11 cellular contexts compared by ENCODE assay signal in the genomic region with DNA sequence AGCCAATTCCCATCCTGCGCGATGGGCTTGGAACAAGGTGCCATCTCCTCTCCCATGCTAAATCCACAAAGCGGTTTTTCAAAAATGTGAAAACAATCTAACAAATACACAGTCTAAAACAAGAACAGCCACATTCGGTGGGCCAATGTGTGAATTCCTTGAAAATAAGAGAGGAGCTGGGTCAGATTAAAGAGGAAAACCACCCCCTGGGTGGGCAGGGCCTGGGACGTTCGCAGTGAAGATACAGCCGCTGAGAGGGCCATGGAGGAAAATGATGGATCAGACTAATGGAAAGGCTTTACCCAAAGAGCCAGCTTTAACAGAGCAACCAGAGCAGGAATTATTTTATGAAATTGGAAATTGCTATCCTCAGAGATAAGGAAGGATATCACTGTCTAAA. TPM values are rescaled to one million over a fixed set of nuclear protein-coding genes. Genes with fewer than 3 reads are reported as not detected.
"Had no signal": no experiment of that assay in that cellular context is flagged by ENCODE, and none has a peak within 500 bp of the region (broad histone marks: within the 10 kb centered on the region; RNA-seq: fewer than 3 reads in every experiment).

No MANE protein-coding gene starts in this region.

- H3K27ac Mint-ChIP-seq: GM23338, H9, HFFc6 had no signal

- H3K4me1 Mint-ChIP-seq: GM23338 had no signal

- DNase-seq: GM23248, GOT3, H7, H9, HCEC 1CT, HFFc6 had no signal

- ATAC-seq: GM23338, HCT116 had no signal

- H3K36me3 ChIP-seq: HAP-1 had no signal

- H3K9me3 ChIP-seq: HAP-1 had no signal

- H3K27ac ChIP-seq: GM23248 had no signal

- H3K4me3 ChIP-seq: GM23248, GM23338, HAP-1 had no signal

- H3K9me3 Mint-ChIP-seq: HFFc6 had no signal

- H3K4me1 ChIP-seq: HAP-1 had no signal

- H3K4me3 Mint-ChIP-seq: GM23338, H9, HFFc6 had no signal

RNA-seq across cellular contexts. Expression of a gene that starts 27.4 kb away (rescaled TPM):
- total RNA-seq: GM23248, GM23338, H1, H4, H7, HFFc6 had no signal
